Comparison of ENCODE assay signal across 1 cellular context in genomic region chr10:7756360-7756992, GRCh38.
TF ChIP-seq lines count a peak whose summit lies in the region.

No MANE protein-coding gene starts in this region.

TF ChIP-seq in H1, 55 proteins besides CTCF, POLR2A, EP300 and RAD21:
- TF ChIP-seq RFX5 (IDR thresholded peaks at IDR 0.05; ENCODE audit: borderline replicate concordance, low read depth, low read length) (no peak), CHD1 (IDR thresholded peaks at IDR 0.05; ENCODE audit: low read depth, low read length) (no peak), SP1 (IDR thresholded peaks at IDR 0.05; ENCODE audit: low read depth, low read length) (no peak), RNF2 (IDR thresholded peaks at IDR 0.05; ENCODE audit: borderline replicate concordance, low read depth, low read length, missing control alignments, poor library complexity, severe bottlenecking) (no peak), SIRT6 (IDR thresholded peaks at IDR 0.05; ENCODE audit: low read length) (no peak), SUZ12 (IDR thresholded peaks at IDR 0.05; ENCODE audit: low read length) (no peak), CTBP2 (IDR thresholded peaks at IDR 0.05; ENCODE audit: borderline replicate concordance, insufficient read depth, insufficient read length, low read length) (no peak), TCF12 (IDR thresholded peaks at IDR 0.05; ENCODE audit: low read depth, low read length) (no peak), FOSL1 (IDR thresholded peaks at IDR 0.05; ENCODE audit: insufficient read depth, low read depth, low read length) (no peak), RBBP5 (IDR thresholded peaks at IDR 0.05; ENCODE audit: borderline replicate concordance, low read depth, low read length) (no peak)
- TF ChIP-seq, protein P1, sequence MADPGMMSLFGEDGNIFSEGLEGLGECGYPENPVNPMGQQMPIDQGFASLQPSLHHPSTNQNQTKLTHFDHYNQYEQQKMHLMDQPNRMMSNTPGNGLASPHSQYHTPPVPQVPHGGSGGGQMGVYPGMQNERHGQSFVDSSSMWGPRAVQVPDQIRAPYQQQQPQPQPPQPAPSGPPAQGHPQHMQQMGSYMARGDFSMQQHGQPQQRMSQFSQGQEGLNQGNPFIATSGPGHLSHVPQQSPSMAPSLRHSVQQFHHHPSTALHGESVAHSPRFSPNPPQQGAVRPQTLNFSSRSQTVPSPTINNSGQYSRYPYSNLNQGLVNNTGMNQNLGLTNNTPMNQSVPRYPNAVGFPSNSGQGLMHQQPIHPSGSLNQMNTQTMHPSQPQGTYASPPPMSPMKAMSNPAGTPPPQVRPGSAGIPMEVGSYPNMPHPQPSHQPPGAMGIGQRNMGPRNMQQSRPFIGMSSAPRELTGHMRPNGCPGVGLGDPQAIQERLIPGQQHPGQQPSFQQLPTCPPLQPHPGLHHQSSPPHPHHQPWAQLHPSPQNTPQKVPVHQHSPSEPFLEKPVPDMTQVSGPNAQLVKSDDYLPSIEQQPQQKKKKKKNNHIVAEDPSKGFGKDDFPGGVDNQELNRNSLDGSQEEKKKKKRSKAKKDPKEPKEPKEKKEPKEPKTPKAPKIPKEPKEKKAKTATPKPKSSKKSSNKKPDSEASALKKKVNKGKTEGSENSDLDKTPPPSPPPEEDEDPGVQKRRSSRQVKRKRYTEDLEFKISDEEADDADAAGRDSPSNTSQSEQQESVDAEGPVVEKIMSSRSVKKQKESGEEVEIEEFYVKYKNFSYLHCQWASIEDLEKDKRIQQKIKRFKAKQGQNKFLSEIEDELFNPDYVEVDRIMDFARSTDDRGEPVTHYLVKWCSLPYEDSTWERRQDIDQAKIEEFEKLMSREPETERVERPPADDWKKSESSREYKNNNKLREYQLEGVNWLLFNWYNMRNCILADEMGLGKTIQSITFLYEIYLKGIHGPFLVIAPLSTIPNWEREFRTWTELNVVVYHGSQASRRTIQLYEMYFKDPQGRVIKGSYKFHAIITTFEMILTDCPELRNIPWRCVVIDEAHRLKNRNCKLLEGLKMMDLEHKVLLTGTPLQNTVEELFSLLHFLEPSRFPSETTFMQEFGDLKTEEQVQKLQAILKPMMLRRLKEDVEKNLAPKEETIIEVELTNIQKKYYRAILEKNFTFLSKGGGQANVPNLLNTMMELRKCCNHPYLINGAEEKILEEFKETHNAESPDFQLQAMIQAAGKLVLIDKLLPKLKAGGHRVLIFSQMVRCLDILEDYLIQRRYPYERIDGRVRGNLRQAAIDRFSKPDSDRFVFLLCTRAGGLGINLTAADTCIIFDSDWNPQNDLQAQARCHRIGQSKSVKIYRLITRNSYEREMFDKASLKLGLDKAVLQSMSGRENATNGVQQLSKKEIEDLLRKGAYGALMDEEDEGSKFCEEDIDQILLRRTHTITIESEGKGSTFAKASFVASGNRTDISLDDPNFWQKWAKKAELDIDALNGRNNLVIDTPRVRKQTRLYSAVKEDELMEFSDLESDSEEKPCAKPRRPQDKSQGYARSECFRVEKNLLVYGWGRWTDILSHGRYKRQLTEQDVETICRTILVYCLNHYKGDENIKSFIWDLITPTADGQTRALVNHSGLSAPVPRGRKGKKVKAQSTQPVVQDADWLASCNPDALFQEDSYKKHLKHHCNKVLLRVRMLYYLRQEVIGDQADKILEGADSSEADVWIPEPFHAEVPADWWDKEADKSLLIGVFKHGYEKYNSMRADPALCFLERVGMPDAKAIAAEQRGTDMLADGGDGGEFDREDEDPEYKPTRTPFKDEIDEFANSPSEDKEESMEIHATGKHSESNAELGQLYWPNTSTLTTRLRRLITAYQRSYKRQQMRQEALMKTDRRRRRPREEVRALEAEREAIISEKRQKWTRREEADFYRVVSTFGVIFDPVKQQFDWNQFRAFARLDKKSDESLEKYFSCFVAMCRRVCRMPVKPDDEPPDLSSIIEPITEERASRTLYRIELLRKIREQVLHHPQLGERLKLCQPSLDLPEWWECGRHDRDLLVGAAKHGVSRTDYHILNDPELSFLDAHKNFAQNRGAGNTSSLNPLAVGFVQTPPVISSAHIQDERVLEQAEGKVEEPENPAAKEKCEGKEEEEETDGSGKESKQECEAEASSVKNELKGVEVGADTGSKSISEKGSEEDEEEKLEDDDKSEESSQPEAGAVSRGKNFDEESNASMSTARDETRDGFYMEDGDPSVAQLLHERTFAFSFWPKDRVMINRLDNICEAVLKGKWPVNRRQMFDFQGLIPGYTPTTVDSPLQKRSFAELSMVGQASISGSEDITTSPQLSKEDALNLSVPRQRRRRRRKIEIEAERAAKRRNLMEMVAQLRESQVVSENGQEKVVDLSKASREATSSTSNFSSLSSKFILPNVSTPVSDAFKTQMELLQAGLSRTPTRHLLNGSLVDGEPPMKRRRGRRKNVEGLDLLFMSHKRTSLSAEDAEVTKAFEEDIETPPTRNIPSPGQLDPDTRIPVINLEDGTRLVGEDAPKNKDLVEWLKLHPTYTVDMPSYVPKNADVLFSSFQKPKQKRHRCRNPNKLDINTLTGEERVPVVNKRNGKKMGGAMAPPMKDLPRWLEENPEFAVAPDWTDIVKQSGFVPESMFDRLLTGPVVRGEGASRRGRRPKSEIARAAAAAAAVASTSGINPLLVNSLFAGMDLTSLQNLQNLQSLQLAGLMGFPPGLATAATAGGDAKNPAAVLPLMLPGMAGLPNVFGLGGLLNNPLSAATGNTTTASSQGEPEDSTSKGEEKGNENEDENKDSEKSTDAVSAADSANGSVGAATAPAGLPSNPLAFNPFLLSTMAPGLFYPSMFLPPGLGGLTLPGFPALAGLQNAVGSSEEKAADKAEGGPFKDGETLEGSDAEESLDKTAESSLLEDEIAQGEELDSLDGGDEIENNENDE (IDR thresholded peaks at IDR 0.05; ENCODE audit: insufficient replicate concordance, low read length): no peak
